ENCODE assay signal across 1 cellular context in genomic region chr12:131862994-131863710, GRCh38.
A peak's percentile ranks its signal among the peaks of the same experiment; 100 is the strongest.
TF ChIP-seq lines count a peak whose summit lies in the region.

No MANE protein-coding gene starts in this region.

TF ChIP-seq in H1, 55 proteins besides CTCF, POLR2A, EP300 and RAD21:
- TF ChIP-seq SIRT6 (IDR thresholded peaks at IDR 0.05; ENCODE audit: low read length): no peak
- TF ChIP-seq MAFK (IDR thresholded peaks at IDR 0.05; ENCODE audit: low read depth, low read length): peak; percentile 95
- TF ChIP-seq JUND (IDR thresholded peaks at IDR 0.05; ENCODE audit: low read length): no peak
- TF ChIP-seq BACH1 (IDR thresholded peaks at IDR 0.05; ENCODE audit: low read length): peak; percentile 94
- peak; percentile 81; the same call in 1 of the 2 replicates for TF ChIP-seq EGR1 (IDR thresholded peaks at IDR 0.05; ENCODE audit: borderline replicate concordance, low read depth, low read length)
- peak; percentile 70 for TF ChIP-seq CEBPB (IDR thresholded peaks at IDR 0.05; ENCODE audit: low read depth, low read length)
